23 cellular contexts compared by ENCODE assay signal in genomic region chr1:156700731-156701130, GRCh38. TPM values are rescaled to one million over a fixed set of nuclear protein-coding genes. Genes with fewer than 3 reads are reported as not detected.
"Had no signal": no experiment of that assay in that cellular context is flagged by ENCODE, and none has a peak within 500 bp of the region (broad histone marks: within the 10 kb centered on the region; RNA-seq: fewer than 3 reads in every experiment).

No MANE protein-coding gene starts in this region.

- H3K9me3 ChIP-seq: gastroesophageal sphincter, heart left ventricle, prostate gland, right atrium auricular region, suprapubic skin, transverse colon had no signal

- H3K36me3 ChIP-seq: brain microvascular endothelial cell, heart left ventricle, prostate gland, right atrium auricular region, transverse colon had no signal

- H3K27me3 ChIP-seq: brain microvascular endothelial cell had no signal

- H3K4me3 Mint-ChIP-seq: activated CD4-positive, alpha-beta T cell treated with anti-CD3 and anti-CD28 coated beads, Interleukin-2, amount 10 ng/mL, durations not matched to agents 24 days and 14 days; activated naive CD4-positive, alpha-beta T cell treated with anti-CD3 and anti-CD28 coated beads for 36 hours; activated T-cell treated with anti-CD3 and anti-CD28 coated beads, Interleukin-2, amount 50 U/mL, for 4 hours; immature natural killer cell; natural killer cell had no signal

- H3K27ac Mint-ChIP-seq: activated CD4-positive, alpha-beta T cell treated with anti-CD3 and anti-CD28 coated beads, Interleukin-2, amount 10 ng/mL, durations not matched to agents 24 days and 14 days; activated naive CD4-positive, alpha-beta T cell treated with anti-CD3 and anti-CD28 coated beads for 36 hours; immature natural killer cell; natural killer cell had no signal

- H3K9me3 Mint-ChIP-seq: activated CD4-positive, alpha-beta T cell treated with anti-CD3 and anti-CD28 coated beads, Interleukin-2, amount 10 ng/mL, durations not matched to agents 24 days and 14 days; activated naive CD4-positive, alpha-beta T cell treated with anti-CD3 and anti-CD28 coated beads for 36 hours; activated T-cell treated with anti-CD3 and anti-CD28 coated beads, Interleukin-2, amount 50 U/mL, for 4 hours; immature natural killer cell; natural killer cell had no signal

- H3K27ac ChIP-seq: brain microvascular endothelial cell, coronary artery, gastroesophageal sphincter, heart left ventricle, prostate gland, right atrium auricular region, suprapubic skin, transverse colon had no signal

- H3K4me3 ChIP-seq: coronary artery, gastroesophageal sphincter, heart left ventricle, prostate gland, right atrium auricular region, suprapubic skin, transverse colon had no signal

- DNase-seq: activated CD4-positive, alpha-beta T cell treated with anti-CD3 and anti-CD28 coated beads, Interleukin-2, amount 10 ng/mL, durations not matched to agents 24 days and 14 days; activated CD8-positive, alpha-beta memory T cell treated with anti-CD3 and anti-CD28 coated beads, Interleukin-2, amount 50 U/mL, for 4 hours; activated naive CD4-positive, alpha-beta T cell treated with anti-CD3 and anti-CD28 coated beads for 36 hours; activated T-cell treated with anti-CD3 and anti-CD28 coated beads, Interleukin-2, amount 50 U/mL, for 4 hours; aorta; brain microvascular endothelial cell; heart left ventricle; immature natural killer cell; kidney glomerular epithelial cell; mesendoderm; natural killer cell; stimulated activated CD4-positive, alpha-beta T cell treated with anti-CD3 and anti-CD28 coated beads, Interleukin-12 subunit alpha, Interleukin-12 subunit beta, amount 100 ng/mL, for 4 hours; stimulated activated CD4-positive, alpha-beta T cell treated with anti-CD3 and anti-CD28 coated beads, Interleukin-1b, Interleukin-23, amount 100 ng/mL, for 48 hours; stimulated activated naive CD4-positive, alpha-beta T cell treated with Interleukin-2 at 50 U/mL for 16 hours; T-helper 1 cell; T-helper 9 cell; transverse colon had no signal

- H3K36me3 Mint-ChIP-seq: natural killer cell had no signal

- ATAC-seq: activated T-cell treated with anti-CD3 and anti-CD28 coated beads, Interleukin-2, amount 50 U/mL, for 4 hours; esophagus mucosa; gastroesophageal sphincter; heart left ventricle; natural killer cell had no signal

RNA-seq across cellular contexts. Expression of gene CRABP2, which starts 4.7 kb away (rescaled TPM):
- polyA plus RNA-seq: immature natural killer cell had no signal

RNA-seq across cellular contexts. Expression of gene NES, which starts 23.5 kb away (rescaled TPM):
- total RNA-seq: activated naive CD4-positive, alpha-beta T cell treated with anti-CD3 and anti-CD28 coated beads for 36 hours; natural killer cell had no signal
- polyA plus RNA-seq: immature natural killer cell had no signal
